ENCODE assay signal across 8 cellular contexts in the genomic region with DNA sequence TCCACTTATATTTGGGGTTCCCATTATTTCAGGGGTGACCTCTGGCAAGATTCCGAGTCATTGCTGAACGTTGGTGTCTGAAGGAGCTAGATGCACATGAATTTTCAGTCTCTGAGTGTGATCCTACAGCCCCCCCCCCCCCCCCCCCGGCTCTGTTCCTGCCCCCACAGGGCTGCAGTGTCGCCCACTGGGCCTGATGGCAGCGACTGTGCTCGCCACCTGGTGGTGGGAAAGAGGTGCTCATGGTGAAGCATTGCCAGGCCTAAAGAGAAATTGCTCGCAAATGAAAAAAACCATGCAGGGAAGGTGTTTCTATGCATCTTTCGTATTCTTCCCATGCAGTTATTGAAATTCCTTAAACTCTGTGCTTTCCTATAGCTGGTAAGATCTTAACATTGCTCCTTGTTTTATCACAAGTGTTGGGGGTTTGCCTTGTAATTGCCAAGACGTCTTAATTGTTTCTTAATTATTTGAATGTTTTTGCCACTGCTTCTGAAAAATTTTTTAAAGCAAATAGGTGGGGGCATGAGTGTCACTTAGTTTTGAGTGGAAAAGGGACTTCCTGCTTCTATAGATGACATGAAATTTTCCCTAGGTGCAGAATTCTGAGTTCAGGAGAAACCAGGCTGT.
DNase-seq lines count a peak whose midpoint lies in the region; ATAC-seq and TF ChIP-seq lines count a peak whose summit lies in the region.

No MANE protein-coding gene starts in this region.

- peak; percentile 62 for DNase-seq in NCI-H82 (lab: John Stamatoyannopoulos, UW)
- DNase-seq in NCI-H82 treated with DMSO at 0.1 percent for 48 hours (lab: John Stamatoyannopoulos, UW; ENCODE audit: unreplicated experiment) = no peak
- peak; percentile 18 for DNase-seq in NCI-H345 treated with DMSO at 0.1 percent for 48 hours (lab: John Stamatoyannopoulos, UW; ENCODE audit: unreplicated experiment)
- DNase-seq in activated T-cell treated with anti-CD3 and anti-CD28 coated beads for 24 hours (ENCODE audit: low read depth) = peak; percentile 20
- peak; percentile 58 for DNase-seq in fibroblast of the aortic adventitia (ENCODE audit: low read depth)

- no peak overlapping the region for H3K27ac ChIP-seq in parathyroid adenoma

- H3K4me2 ChIP-seq in parathyroid adenoma (ENCODE audit: low read length) = no peak overlapping the region

- no peak overlapping the region for H3K4me3 ChIP-seq in fibroblast of the aortic adventitia (ENCODE audit: low read depth, low read length)
- H3K4me3 ChIP-seq in parathyroid adenoma (ENCODE audit: low read depth, low read length) = no peak overlapping the region

- peaks cover under 1% of the 10 kb centered on the region for H3K4me1 ChIP-seq in parathyroid adenoma

- no peak overlapping the region for H2AFZ ChIP-seq in parathyroid adenoma

- H3K79me2 ChIP-seq in parathyroid adenoma = no peaks in the 10 kb centered on the region

- H3K9ac ChIP-seq in parathyroid adenoma = no peak overlapping the region

- H3K36me3 ChIP-seq in parathyroid adenoma (ENCODE audit: control insufficient read depth, insufficient read depth, low read length) = no peaks in the 10 kb centered on the region

- TF ChIP-seq CTCF in fibroblast of the aortic adventitia (IDR thresholded peaks at IDR 0.05; ENCODE audit: insufficient read depth, low read length) (peak; percentile 80), parathyroid adenoma (IDR thresholded peaks at IDR 0.05) (peak; percentile 27)

- ATAC-seq in HG02571 (IDR thresholded peaks at IDR 0.05; ENCODE audit: unreplicated experiment) (peak; percentile 76), HG03196 (IDR thresholded peaks at IDR 0.05; ENCODE audit: unreplicated experiment) (no peak)

- no peaks in the 10 kb centered on the region for H3K27me3 ChIP-seq in parathyroid adenoma (ENCODE audit: control insufficient read depth, insufficient read depth, low read length)

- no peaks in the 10 kb centered on the region for H3K9me3 ChIP-seq in parathyroid adenoma (ENCODE audit: control insufficient read depth, low read length)
